Comparison of ENCODE assay signal across 8 cellular contexts in genomic region chr10:15106352-15107013, GRCh38. TPM values are rescaled to one million over a fixed set of nuclear protein-coding genes. Genes with fewer than 3 reads are reported as not detected.
DNase-seq lines count a peak whose midpoint lies in the region; ATAC-seq and TF ChIP-seq lines count a peak whose summit lies in the region.

No MANE protein-coding gene starts in this region.

- no peak overlapping the region for H3K9ac ChIP-seq in PC-3 (ENCODE audit: low read length)

- peaks cover 6% of the 10 kb centered on the region for H3K79me2 ChIP-seq in PC-3 (ENCODE audit: low read length)

- peak overlapping the region; percentile 57 for H3K27ac Mint-ChIP-seq in neural crest cell (ENCODE audit: unreplicated experiment)

- H3F3A ChIP-seq in PC-3 (ENCODE audit: low read length, unreplicated experiment) = no peaks in the 10 kb centered on the region

- no TSS peak for BruUV-seq in PC-3 (replicated peaks; lab: Mats Ljungman, UMichigan)

- H3K4me3 Mint-ChIP-seq in neural crest cell = peak overlapping the region; percentile 4

- ATAC-seq in GM18907 (IDR thresholded peaks at IDR 0.05; ENCODE audit: unreplicated experiment) (peak; percentile 74), HG03520 (IDR thresholded peaks at IDR 0.05; ENCODE audit: unreplicated experiment) (peak; percentile 73), PC-3 (peak; percentile 98)

- no peaks in the 10 kb centered on the region for H3K9me2 ChIP-seq in PC-3 (replicated peaks; ENCODE audit: low read length)

- H3K27me3 ChIP-seq in PC-3 (ENCODE audit: low read length) (no peaks in the 10 kb centered on the region), esophagus squamous epithelium (no peaks in the 10 kb centered on the region)

- H3K36me3 Mint-ChIP-seq in neural crest cell (ENCODE audit: low read depth) = peaks cover 2% of the 10 kb centered on the region

- no peak for TF ChIP-seq POLR2A in esophagus squamous epithelium (IDR thresholded peaks at IDR 0.05)

- TF ChIP-seq CTCF in PC-3 (conservative IDR thresholded peaks at IDR 0.05; ENCODE audit: low read depth, low read length) (peak; percentile 75), esophagus squamous epithelium (IDR thresholded peaks at IDR 0.05) (peak; percentile 68 to 93 (median 86)), neural crest cell (conservative IDR thresholded peaks at IDR 0.05) (peak; percentile 93)

- H3K36me3 ChIP-seq in PC-3 (ENCODE audit: low read depth, low read length) = peaks cover 9% of the 10 kb centered on the region; the same call in 1 of the 2 replicates
- H3K36me3 ChIP-seq in esophagus squamous epithelium = peaks cover 0 to 97% (median 22%) of the 10 kb centered on the region in 3 donors

- no peaks in the 10 kb centered on the region for H4K20me1 ChIP-seq in PC-3 (ENCODE audit: low read length)

- H3K27ac ChIP-seq in PC-3 (ENCODE audit: low read length) (no peak overlapping the region), esophagus squamous epithelium (peak overlapping the region in 1 of 4 donors; percentile 3)

- no peaks in the 10 kb centered on the region for H3K9me3 Mint-ChIP-seq in neural crest cell

- no peak overlapping the region for H3K4me3 ChIP-seq in PC-3 (ENCODE audit: low read length)
- no peak overlapping the region for H3K4me3 ChIP-seq in esophagus squamous epithelium

- CTCF ChIA-PET in PC-3 (lab: Charles Lee) = interaction anchor here (0.5 kb wide), 1 partner anchor 288 kb away, joined by 3 read pairs; no protein-coding TSS in a partner anchor

- H3K4me2 ChIP-seq in PC-3 (ENCODE audit: low read length) = no peak overlapping the region

- H3K4me1 ChIP-seq in PC-3 (ENCODE audit: insufficient read depth, low read length) (no peaks in the 10 kb centered on the region), esophagus squamous epithelium (peaks cover 0 to 7% (median 0%) of the 10 kb centered on the region in 3 donors)

- H2AFZ ChIP-seq in PC-3 (ENCODE audit: low read length) = no peak overlapping the region

- POLR2A ChIA-PET in PC-3 (lab: Charles Lee; ENCODE audit: unreplicated experiment) = no interaction called here

- H3K27me3 Mint-ChIP-seq in neural crest cell (ENCODE audit: low read depth) = no peaks in the 10 kb centered on the region

- DNase-seq in C1 segment of cervical spinal cord (lab: John Stamatoyannopoulos, UW) (peak in 8 of 14 donors; percentile 2 to 52 (median 16)), PC-3 (peak; percentile 73), esophagus squamous epithelium (lab: John Stamatoyannopoulos, UW) (peak; percentile 2), neural crest cell (ENCODE audit: low read depth, low spot score) (peak; percentile 75), superior temporal gyrus (ENCODE audit: extremely low spot score) (peak; percentile 85)
- peak; percentile 72 for DNase-seq in activated T-cell treated with anti-CD3 and anti-CD28 coated beads, Interleukin-2, amount 50 U/mL, for 1 hour

- intact Hi-C loops in PC-3 (cut with micrococcal nuclease) = loop anchor here (1.0 kb wide), 1 partner anchor 115 kb away; no protein-coding TSS in a partner anchor
- intact Hi-C loops in esophagus squamous epithelium (cut with DNase I) = no loop called here

- H3K9me3 ChIP-seq in PC-3 (ENCODE audit: low read length) (no peaks in the 10 kb centered on the region), esophagus squamous epithelium (no peaks in the 10 kb centered on the region)

- peaks cover 5% of the 10 kb centered on the region for H3K4me1 Mint-ChIP-seq in neural crest cell

- WGBS in esophagus squamous epithelium, 2 donors = 43% methylated on average over 8 of the region's 8 CpGs

RNA-seq across cellular contexts. Expression of gene RPP38, which starts 9.3 kb away (rescaled TPM):
- total RNA-seq in PC-3 (2014; rRNA removed) (8.5 and 9.9 TPM in 2 replicates), esophagus squamous epithelium (10 to 100 TPM; 10.8 to 21.0 (median 14.8) TPM), neural crest cell (15.0 and 15.9 TPM in 2 replicates)

RNA-seq across cellular contexts. Expression of gene ACBD7, which starts 17.9 kb away (rescaled TPM):
- total RNA-seq in PC-3 (2014; rRNA removed) (3.3 and 5.4 TPM in 2 replicates), esophagus squamous epithelium (under 1 TPM in 3 of 4 donors, not detected in 1; 0.31 to 0.91 (median 0.76) TPM), neural crest cell (11.8 and 12.0 TPM in 2 replicates)

Comparison
In these comparisons a context has a peak if more than half of its experiments do, and no peak if none do; other contexts are left out.
1. DNase-seq: peak in every context shown above with its lines; median percentile 85 in superior temporal gyrus; 75 in neural crest cell; 73 in PC-3; 72 in activated T-cell treated with anti-CD3 and anti-CD28 coated beads, Interleukin-2, amount 50 U/mL, for 1 hour; 16 in C1 segment of cervical spinal cord; 2 in esophagus squamous epithelium.